ENCODE assay signal across 8 cellular contexts in genomic region chr18:49460958-49461601, GRCh38. TPM values are rescaled to one million over a fixed set of nuclear protein-coding genes. Genes with fewer than 3 reads are reported as not detected.
DNase-seq lines count a peak whose midpoint lies in the region; ATAC-seq, FAIRE-seq and TF ChIP-seq lines count a peak whose summit lies in the region.

No MANE protein-coding gene starts in this region.

- H3K27ac ChIP-seq in DND-41 (ENCODE audit: low read length) (peak overlapping the region; percentile 86), H1 (ENCODE audit: low read depth, low read length) (no peak overlapping the region), ovary (peak overlapping the region; percentile 82)

- H4K91ac ChIP-seq in H1 (replicated peaks; ENCODE audit: insufficient read length, low read length), result no peak overlapping the region

- H2BK15ac ChIP-seq in H1 (ENCODE audit: low read length), result no peak overlapping the region

- no peak overlapping the region for H2BK12ac ChIP-seq in H1 (ENCODE audit: low read depth, low read length)

- H2BK120ac ChIP-seq in H1 (replicated peaks; ENCODE audit: low read depth, low read length), result no peak overlapping the region

- H3K36me3 ChIP-seq in DND-41 (ENCODE audit: insufficient read depth, low read length) (peaks cover 4% of the 10 kb centered on the region; the same call in 1 of the 2 replicates), H1 (ENCODE audit: control insufficient read depth in 2 of 4, insufficient read depth in 4 of 4, low read length in 3 of 4) (no peaks in the 10 kb centered on the region), ovary (no peaks in the 10 kb centered on the region)

- no peak overlapping the region for H3K4ac ChIP-seq in H1 (replicated peaks; ENCODE audit: insufficient read length, low read depth, low read length)

- H3K4me2 ChIP-seq in DND-41 (ENCODE audit: insufficient read depth, low read length) (peak overlapping the region; percentile 85), H1 (ENCODE audit: insufficient read depth in 1 of 2, low read depth in 2 of 2, low read length in 2 of 2) (peak overlapping the region; percentile 79 to 84)

- no peak overlapping the region for H2AK5ac ChIP-seq in H1 (ENCODE audit: low read depth, low read length)

- 79% methylated on average over 17 of the region's 19 CpGs; no CpG with 5 or more reads in 1 of the 2 experiments for WGBS in H1 (ENCODE audit: extremely low coverage in 1 of 2, insufficient coverage in 1 of 2, insufficient read length in 1 of 2, insufficient replicate concordance in 2 of 2, low coverage in 1 of 2, low lambda C conversion rate in 2 of 2, missing lambda C conversion rate in 1 of 2), 2 experiments
- WGBS in ovary, 3 donors, result 37 to 53% (median 37%) methylated on average over 19 of the region's 19 CpGs

- intact Hi-C loops in ovary (cut with DNase I), result no loop called here

- H3K79me1 ChIP-seq in H1 (ENCODE audit: low read depth, low read length), result peaks cover 3% of the 10 kb centered on the region; the same call in 1 of the 2 replicates

- peak overlapping the region; percentile 92 to 99; a peak in 3 of 4 replicates for H3K4me3 ChIP-seq in DND-41 (ENCODE audit: low read depth in 1 of 2, low read length in 2 of 2)
- H3K4me3 ChIP-seq in H1 (ENCODE audit: extremely low read depth in 1 of 4, insufficient read depth in 2 of 4, low read depth in 3 of 4, low read length in 4 of 4), result peak overlapping the region in 2 of 4 experiments; percentile 90 to 97; a peak in 3 of 8 replicates
- peak overlapping the region; percentile 93 for H3K4me3 ChIP-seq in ovary

- no peak overlapping the region for H2BK20ac ChIP-seq in H1 (ENCODE audit: low read length)

- H3K27me3 ChIP-seq in DND-41 (ENCODE audit: insufficient read depth, low read length, poor library complexity), result no peaks in the 10 kb centered on the region
- no peaks in the 10 kb centered on the region for H3K27me3 ChIP-seq in H1 (replicated peaks in 1 of 4; ENCODE audit: control insufficient read depth in 3 of 4, extremely low read depth in 1 of 4, insufficient read depth in 3 of 4, low read length in 3 of 4)
- no peaks in the 10 kb centered on the region for H3K27me3 ChIP-seq in ovary

- H3K79me2 ChIP-seq in DND-41 (ENCODE audit: insufficient read depth, low read length), result peaks cover 47% of the 10 kb centered on the region
- H3K79me2 ChIP-seq in H1 (ENCODE audit: control insufficient read depth in 1 of 2, insufficient read depth in 2 of 2, low read length in 2 of 2), result peaks cover 0 to 17% of the 10 kb centered on the region in 2 experiments; a peak in 2 of 4 replicates

- no peak overlapping the region; the same call in 1 of the 2 replicates for H4K8ac ChIP-seq in H1 (ENCODE audit: extremely low read depth, insufficient read depth, low read length)

- H3K23me2 ChIP-seq in H1 (ENCODE audit: low read depth, low read length), result peaks cover 7% of the 10 kb centered on the region; the same call in 1 of the 2 replicates

- H3K4me1 ChIP-seq in DND-41 (ENCODE audit: insufficient read depth, low read length) (peaks cover 41% of the 10 kb centered on the region), H1 (replicated peaks in 1 of 4; ENCODE audit: control insufficient read depth in 3 of 4, insufficient read depth in 4 of 4, low read length in 3 of 4) (peaks cover 0 to 17% (median 4%) of the 10 kb centered on the region in 4 experiments; a peak in 5 of 7 replicates), ovary (ENCODE audit: insufficient read depth) (peaks cover 5% of the 10 kb centered on the region)

- H3K18ac ChIP-seq in H1 (ENCODE audit: extremely low read depth, low read length), result 0 out of 2 replicates have a peak overlapping the region, but pooled peaks have one; percentile 20

- POLR2A ChIA-PET in H1 (lab: Charles Lee; ENCODE audit: partially characterized antibody), result interaction anchor here (1.2 to 3.9 kb wide), 3 partner anchors 9 to 27 kb away, joined by 3 to 34 read pairs (median 4); partner anchors contain the start of gene C18orf32

- no peak overlapping the region; the same call in 1 of the 2 replicates for H2BK5ac ChIP-seq in H1 (ENCODE audit: low read depth, low read length)

- FAIRE-seq in H1 (lab: Jason Lieb, UNC), result no peak

- TF ChIP-seq EP300 in H1 (IDR thresholded peaks at IDR 0.05; ENCODE audit: borderline replicate concordance in 1 of 2, low read depth in 2 of 2, low read length in 2 of 2), result no peak
- no peak for TF ChIP-seq EP300 in ovary (IDR thresholded peaks at IDR 0.05)

- TF ChIP-seq POLR2A in H1 (IDR thresholded peaks at IDR 0.05; ENCODE audit: control extremely low read depth in 1 of 2, low read depth in 2 of 2, low read length in 2 of 2) (no peak), ovary (IDR thresholded peaks at IDR 0.05) (no peak)

- no peak for TF ChIP-seq CTCF in DND-41 (IDR thresholded peaks at IDR 0.05; ENCODE audit: borderline replicate concordance, extremely low read depth, low read length, poor library complexity, severe bottlenecking)
- no peak for TF ChIP-seq CTCF in H1 (IDR thresholded peaks at IDR 0.05; ENCODE audit: control extremely low read depth in 1 of 3, insufficient read depth in 1 of 3, low read depth in 1 of 3, low read length in 3 of 3)
- TF ChIP-seq CTCF in ovary (IDR thresholded peaks at IDR 0.05), result no peak

- H4K20me1 ChIP-seq in DND-41 (ENCODE audit: insufficient read depth, low read length), result peaks cover 9% of the 10 kb centered on the region; the same call in 1 of the 2 replicates
- H4K20me1 ChIP-seq in H1 (replicated peaks in 1 of 2; ENCODE audit: control insufficient read depth in 1 of 2, insufficient read depth in 2 of 2, low read length in 2 of 2), result no peaks in the 10 kb centered on the region

- H3K23ac ChIP-seq in H1 (ENCODE audit: insufficient read length), result no peak overlapping the region

- DNase-seq in DND-41, result no peak
- DNase-seq in NCI-H69 (lab: John Stamatoyannopoulos, UW), result peak; percentile 90
- no peak for DNase-seq in H1 (ENCODE audit: low read depth in 1 of 2, low spot score in 2 of 2)
- DNase-seq in ovary, result peak in 1 of 5 donors; percentile 32
- DNase-seq in pons (ENCODE audit: low spot score), result no peak

- no peak for TF ChIP-seq RAD21 in H1 (IDR thresholded peaks at IDR 0.05 in 1 of 2, conservative IDR thresholded peaks at IDR 0.05 in 1 of 2; ENCODE audit: low read depth in 2 of 2, low read length in 2 of 2)

- no peak overlapping the region for H3K56ac ChIP-seq in H1 (replicated peaks; ENCODE audit: insufficient read length, low read depth, low read length)

- peak overlapping the region; percentile 95 for H3K9ac ChIP-seq in DND-41 (ENCODE audit: low read depth, low read length)
- H3K9ac ChIP-seq in H1 (replicated peaks in 1 of 4; ENCODE audit: extremely low read depth in 1 of 4, low read depth in 3 of 4, low read length in 3 of 4), result no peak overlapping the region

- H3K9me3 ChIP-seq in DND-41 (ENCODE audit: insufficient read depth, low read length, severe bottlenecking), result no peaks in the 10 kb centered on the region
- H3K9me3 ChIP-seq in H1 (ENCODE audit: insufficient read depth in 2 of 2, low read depth in 1 of 2, low read length in 1 of 2), result no peaks in the 10 kb centered on the region
- H3K9me3 ChIP-seq in ovary, result no peaks in the 10 kb centered on the region

- H3K14ac ChIP-seq in H1 (ENCODE audit: insufficient read length), result no peak overlapping the region

- ATAC-seq in DND-41 (ENCODE audit: insufficient read depth, low read depth), result peak; percentile 4; the same call in 1 of the 3 replicates
- ATAC-seq in HG03457 (IDR thresholded peaks at IDR 0.05; ENCODE audit: unreplicated experiment), result no peak
- ATAC-seq in GM21528 (IDR thresholded peaks at IDR 0.05; ENCODE audit: low FRiP score, unreplicated experiment), result no peak
- ATAC-seq in HG02973 (IDR thresholded peaks at IDR 0.05; ENCODE audit: unreplicated experiment), result no peak

- CTCF ChIA-PET in H1 (lab: Charles Lee; ENCODE audit: partially characterized antibody), result interaction anchor here (0.7 to 3.2 kb wide), 3 partner anchors 10 to 76 kb away, joined by 3 to 13 read pairs (median 5); no protein-coding TSS in a partner anchor

- H4K5ac ChIP-seq in H1 (ENCODE audit: insufficient read length, low read depth, low read length), result no peak overlapping the region

- peak overlapping the region; percentile 95 for H2AFZ ChIP-seq in DND-41 (ENCODE audit: low read depth, low read length)
- peak overlapping the region; percentile 61 for H2AFZ ChIP-seq in H1 (ENCODE audit: low read length)

RNA-seq across cellular contexts. Expression of gene DYM, which starts 0.6 kb away (rescaled TPM):
- 60.7 and 63.8 TPM in 2 replicates for total RNA-seq in H1 (2021; fragmentation: NEBNext Ultra II Directional; extraction: Animal tissue kit (Norgen Biotek cat#: 25700))
- polyA plus RNA-seq in H1 (2011; rRNA removed), result 25.5 and 32.9 TPM in 2 replicates
- 29.7 TPM for polyA plus RNA-seq in H1 (2011; cell fraction: cytosol; rRNA removed)
- 26.4 TPM for polyA plus RNA-seq in H1 (2011; cell fraction: nucleus; rRNA removed)
- 29.7 to 50.9 TPM (median 34.3 TPM) in 4 replicates for polyA plus RNA-seq in H1 (2012, experiment 1 of 2)
- polyA plus RNA-seq in H1 (2012, experiment 2 of 2), result 4.5 TPM
- polyA plus RNA-seq in H1 (2013, experiment 1 of 2), result 36.2 TPM
- 34.9 TPM for polyA plus RNA-seq in H1 (2013, experiment 2 of 2)
- polyA minus RNA-seq in H1 (2011; rRNA and poly(A)+ RNA removed), result 79.1 and 91.3 TPM in 2 replicates
- polyA minus RNA-seq in H1 (2011; cell fraction: cytosol; rRNA and poly(A)+ RNA removed), result 50.1 TPM
- 183 TPM for polyA minus RNA-seq in H1 (2011; cell fraction: nucleus; rRNA and poly(A)+ RNA removed)
- total RNA-seq in ovary, result 10 to 100 TPM; 64.1 to 96.0 (median 78.5) TPM
- polyA plus RNA-seq in ovary, result 10 to 100 TPM; 26.2 to 61.5 TPM

RNA-seq across cellular contexts. Expression of gene C18orf32, which starts 26.0 kb away (rescaled TPM):
- 20.1 and 22.9 TPM in 2 replicates for total RNA-seq in H1 (2021; fragmentation: NEBNext Ultra II Directional; extraction: Animal tissue kit (Norgen Biotek cat#: 25700))
- polyA plus RNA-seq in H1 (2011; rRNA removed), result 14.9 and 17.3 TPM in 2 replicates
- polyA plus RNA-seq in H1 (2011; cell fraction: cytosol; rRNA removed), result 21.1 TPM
- 11.5 TPM for polyA plus RNA-seq in H1 (2011; cell fraction: nucleus; rRNA removed)
- polyA plus RNA-seq in H1 (2012, experiment 1 of 2), result 5.7 to 9.1 TPM (median 8.2 TPM) in 4 replicates
- 17.5 TPM for polyA plus RNA-seq in H1 (2012, experiment 2 of 2)
- polyA plus RNA-seq in H1 (2013, experiment 1 of 2), result 39.6 TPM
- polyA plus RNA-seq in H1 (2013, experiment 2 of 2), result 42.4 TPM
- polyA minus RNA-seq in H1 (2011; rRNA and poly(A)+ RNA removed), result 1.1 and 1.7 TPM in 2 replicates
- 8.6 TPM for polyA minus RNA-seq in H1 (2011; cell fraction: cytosol; rRNA and poly(A)+ RNA removed)
- 6.0 TPM for polyA minus RNA-seq in H1 (2011; cell fraction: nucleus; rRNA and poly(A)+ RNA removed)
- 10 to 100 TPM; 35.4 to 51.4 (median 44.9) TPM for total RNA-seq in ovary
- 10 to 100 TPM; 60.0 to 81.3 TPM for polyA plus RNA-seq in ovary

RNA-seq across cellular contexts. Expression of gene RPL17, which starts 31.2 kb away (rescaled TPM):
- 2,692 and 2,707 TPM in 2 replicates for total RNA-seq in H1 (2021; fragmentation: NEBNext Ultra II Directional; extraction: Animal tissue kit (Norgen Biotek cat#: 25700))
- polyA plus RNA-seq in H1 (2011; rRNA removed), result 2,550 and 4,330 TPM in 2 replicates
- polyA plus RNA-seq in H1 (2011; cell fraction: cytosol; rRNA removed), result 4,763 TPM
- polyA plus RNA-seq in H1 (2011; cell fraction: nucleus; rRNA removed), result 1,813 TPM
- polyA plus RNA-seq in H1 (2012, experiment 1 of 2), result 3,622 to 5,232 TPM (median 4,180 TPM) in 4 replicates
- 1,892 TPM for polyA plus RNA-seq in H1 (2012, experiment 2 of 2)
- 4,430 TPM for polyA plus RNA-seq in H1 (2013, experiment 1 of 2)
- 4,563 TPM for polyA plus RNA-seq in H1 (2013, experiment 2 of 2)
- polyA minus RNA-seq in H1 (2011; rRNA and poly(A)+ RNA removed), result 1,374 and 2,105 TPM in 2 replicates
- 674 TPM for polyA minus RNA-seq in H1 (2011; cell fraction: cytosol; rRNA and poly(A)+ RNA removed)
- polyA minus RNA-seq in H1 (2011; cell fraction: nucleus; rRNA and poly(A)+ RNA removed), result 1,076 TPM
- 1,000 to 10,000 TPM; 3,089 to 8,014 (median 3,638) TPM for total RNA-seq in ovary
- 1,000 to 10,000 TPM; 3,009 to 5,423 TPM for polyA plus RNA-seq in ovary
